Comparison of ENCODE assay signal across 15 cellular contexts in genomic region chr2:46828039-46828438, GRCh38.
DNase-seq lines count a peak whose midpoint lies in the region; ATAC-seq and TF ChIP-seq lines count a peak whose summit lies in the region.
"Had no signal": no experiment of that assay in that cellular context is flagged by ENCODE, and none has a peak within 500 bp of the region (broad histone marks: within the 10 kb centered on the region; RNA-seq: fewer than 3 reads in every experiment).

No MANE protein-coding gene starts in this region.

- peaks cover 0 to 4% of the 10 kb centered on the region in 2 donors for H3K9me3 ChIP-seq in neuronal stem cell (replicated peaks in 1 of 2; ENCODE audit: control insufficient read depth in 2 of 2, insufficient read depth in 1 of 2, low read depth in 1 of 2, low read length in 2 of 2)
- H3K9me3 ChIP-seq: MG63, SJSA1 had no signal

- no peak overlapping the region for H2BK5ac ChIP-seq in neuronal stem cell (ENCODE audit: low read length)

- H3K9ac ChIP-seq in neuronal stem cell (ENCODE audit: low read depth, low read length, poor library complexity): no peak overlapping the region

- H4K8ac ChIP-seq in neuronal stem cell (ENCODE audit: low read depth, low read length): no peak overlapping the region

- ATAC-seq in Right ventricle myocardium superior (ENCODE audit: poor library complexity) (no peak), GM21515 (IDR thresholded peaks at IDR 0.05; ENCODE audit: unreplicated experiment) (no peak)

- H3K14ac ChIP-seq in neuronal stem cell (ENCODE audit: low read length): no peak overlapping the region

- H3K4ac ChIP-seq in neuronal stem cell (ENCODE audit: low read length): no peak overlapping the region

- H2BK15ac ChIP-seq in neuronal stem cell (ENCODE audit: low read length): no peak overlapping the region

- peak overlapping the region; percentile 1 for H3K18ac ChIP-seq in neuronal stem cell (ENCODE audit: low read length)

- H2BK120ac ChIP-seq in neuronal stem cell (ENCODE audit: low read depth, low read length): no peak overlapping the region

- H3K27ac ChIP-seq in coronary artery (no peak overlapping the region), neuronal stem cell (replicated peaks; ENCODE audit: low read length) (no peak overlapping the region)
- H3K27ac ChIP-seq: SJSA1 had no signal

- no peak overlapping the region for H2AFZ ChIP-seq in neuronal stem cell (ENCODE audit: low read length)

- TF ChIP-seq CTCF in coronary artery (IDR thresholded peaks at IDR 0.05): no peak

- no peak overlapping the region for H2AK5ac ChIP-seq in neuronal stem cell (ENCODE audit: low read depth, low read length)

- no peak overlapping the region for H3K4me2 ChIP-seq in neuronal stem cell (ENCODE audit: insufficient read depth, low read length, poor library complexity, severe bottlenecking)

- H3K27me3 ChIP-seq in neuronal stem cell (ENCODE audit: control insufficient read depth in 3 of 3, insufficient read depth in 3 of 3, low read depth in 1 of 3, low read length in 3 of 3): peaks cover 0 to 6% (median 0%) of the 10 kb centered on the region in 3 experiments
- H3K27me3 ChIP-seq: MG63, SJSA1 had no signal

- H4K91ac ChIP-seq in neuronal stem cell (ENCODE audit: low read depth, low read length, poor library complexity): no peak overlapping the region

- H3K23ac ChIP-seq in neuronal stem cell (ENCODE audit: low read depth, low read length, poor library complexity): no peak overlapping the region

- intact Hi-C loops in cardiac septum (cut with DNase I) (no loop called here), Right ventricle myocardium superior (cut with DNase I) (no loop called here)

- DNase-seq in cardiac septum (ENCODE audit: low spot score) (peak; percentile 35), Right ventricle myocardium superior (no peak), coronary artery (ENCODE audit: low spot score) (peak; percentile 47), neuronal stem cell (ENCODE audit: low spot score) (no peak), NCI-H146 (lab: John Stamatoyannopoulos, UW) (no peak), NCI-H1436 (lab: John Stamatoyannopoulos, UW) (no peak)
- no peak for DNase-seq in stimulated activated naive CD4-positive, alpha-beta T cell (lab: John Stamatoyannopoulos, UW)
- DNase-seq: 8988T; C1 segment of cervical spinal cord; CD8-positive, alpha-beta memory T cell; MG63; NCI-H1092; NCI-H2081 treated with DMSO at 0.1 percent for 48 hours had no signal

- no peaks in the 10 kb centered on the region for H3K79me1 ChIP-seq in neuronal stem cell (ENCODE audit: low read depth, low read length)

- WGBS in neuronal stem cell (ENCODE audit: extremely low coverage in 2 of 2, insufficient read length in 2 of 2, insufficient replicate concordance in 1 of 2), 2 donors: no CpG with 5 or more reads among the region's 5 CpGs

- H3K4me3 ChIP-seq in coronary artery: no peak overlapping the region
- H3K4me3 ChIP-seq in neuronal stem cell (ENCODE audit: low read length in 2 of 2): no peak overlapping the region
- H3K4me3 ChIP-seq: MG63, SJSA1 had no signal

- H2BK12ac ChIP-seq in neuronal stem cell (ENCODE audit: low read length): no peak overlapping the region

- H3K4me1 ChIP-seq in neuronal stem cell (ENCODE audit: control insufficient read depth in 2 of 2, insufficient read depth in 1 of 2, low read depth in 1 of 2, low read length in 2 of 2): no peaks in the 10 kb centered on the region

- no peaks in the 10 kb centered on the region for H3K36me3 ChIP-seq in neuronal stem cell (replicated peaks in 1 of 2; ENCODE audit: control insufficient read depth in 2 of 2, insufficient read depth in 2 of 2, low read length in 2 of 2)
- H3K36me3 ChIP-seq: MG63, SJSA1 had no signal

Comparison
In these comparisons a context has a peak if more than half of its experiments do, and no peak if none do; other contexts are left out.
1. DNase-seq: peak in cardiac septum (single experiment) and coronary artery (single experiment); none in Right ventricle myocardium superior (single experiment), neuronal stem cell (single experiment), stimulated activated naive CD4-positive, alpha-beta T cell (0 of 6), NCI-H146 (single experiment) and NCI-H1436 (single experiment).